Comparison of ENCODE assay signal across 10 cellular contexts in the genomic region with DNA sequence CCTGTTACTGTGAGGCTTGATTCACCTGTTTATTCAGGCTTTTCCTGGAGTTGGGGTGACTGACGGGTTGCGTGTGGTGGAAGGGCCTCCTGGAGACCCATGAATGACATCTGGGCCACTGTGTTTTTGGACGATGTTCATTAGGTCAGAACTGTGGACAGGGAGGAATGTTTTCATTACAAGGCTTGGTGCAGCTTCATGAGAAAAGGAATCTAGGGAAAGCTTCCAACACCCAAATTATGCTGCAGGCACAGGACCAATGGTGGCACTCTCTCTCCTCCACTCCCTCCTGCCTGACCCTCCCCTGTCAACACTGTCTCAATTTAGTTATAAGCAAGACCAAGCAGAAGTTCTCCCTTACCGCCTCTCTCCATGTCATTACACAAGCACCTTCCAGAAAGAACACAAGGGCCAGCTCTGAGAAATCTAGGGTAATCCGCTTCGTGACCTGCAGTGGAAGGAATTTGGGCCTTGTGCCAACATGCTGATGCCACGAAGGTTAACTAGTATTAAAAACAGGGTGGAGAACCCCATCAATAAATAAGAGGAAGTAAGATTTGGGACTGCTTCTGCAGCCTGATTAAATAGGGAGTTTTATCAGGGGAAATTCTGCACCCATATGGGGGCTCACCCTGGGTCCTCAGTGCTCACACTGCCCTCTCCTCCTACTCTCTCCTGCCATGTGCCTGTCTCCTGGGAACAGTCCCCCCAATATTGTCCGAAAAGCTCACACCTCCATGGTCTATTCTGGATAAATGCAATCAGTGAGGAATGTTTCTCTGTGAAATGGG.
DNase-seq lines count a peak whose midpoint lies in the region; TF ChIP-seq lines count a peak whose summit lies in the region.
"Had no signal": no experiment of that assay in that cellular context is flagged by ENCODE, and none has a peak within 500 bp of the region (broad histone marks: within the 10 kb centered on the region; RNA-seq: fewer than 3 reads in every experiment).

No MANE protein-coding gene starts in this region.

- H3K27ac ChIP-seq in HEK293 (ENCODE audit: extremely low read depth, low read depth, low read length) (no peak overlapping the region), left ventricle myocardium inferior (replicated peaks) (peak overlapping the region; percentile 57), stomach (peak overlapping the region in 4 of 5 donors; percentile 19 to 75 (median 48))

- no peak for TF ChIP-seq CTCF in HEK293 (tag by site-specific recombination; IDR thresholded peaks at IDR 0.05)
- TF ChIP-seq CTCF in astrocyte of the spinal cord (IDR thresholded peaks at IDR 0.05; ENCODE audit: low read depth, low read length), result no peak
- TF ChIP-seq CTCF in left ventricle myocardium inferior (IDR thresholded peaks at IDR 0.05; ENCODE audit: borderline replicate concordance), result no peak
- TF ChIP-seq CTCF in stomach (IDR thresholded peaks at IDR 0.05), result no peak

- H3K4me3 ChIP-seq in HEK293 (ENCODE audit: low read depth, low read length), result no peak overlapping the region
- H3K4me3 ChIP-seq in astrocyte of the spinal cord (ENCODE audit: low read depth, low read length), result no peak overlapping the region
- no peak overlapping the region for H3K4me3 ChIP-seq in left ventricle myocardium inferior
- H3K4me3 ChIP-seq in stomach, result no peak overlapping the region
- H3K4me3 ChIP-seq: HAP-1, skin epidermis had no signal

- H3K36me3 ChIP-seq in HEK293 (ENCODE audit: control insufficient read depth in 2 of 2, insufficient read depth in 1 of 2, low read length in 2 of 2) (no peaks in the 10 kb centered on the region), left ventricle myocardium inferior (no peaks in the 10 kb centered on the region), stomach (no peaks in the 10 kb centered on the region)
- H3K36me3 ChIP-seq: HAP-1 had no signal

- POLR2A ChIA-PET in HEK293 (lab: Yijun Ruan, JAX), result no interaction called here

- in situ Hi-C loops in astrocyte of the spinal cord (cut with HindIII; ENCODE audit: low sequenced_read_pairs), result no loop called here

- H3K4me1 ChIP-seq in HEK293 (ENCODE audit: control insufficient read depth, insufficient read depth, low read length) (no peaks in the 10 kb centered on the region), left ventricle myocardium inferior (peaks cover 15% of the 10 kb centered on the region), stomach (peaks cover 12 to 20% (median 13%) of the 10 kb centered on the region in 4 donors)
- H3K4me1 ChIP-seq: HAP-1 had no signal

- H3K9me3 ChIP-seq in HEK293 (ENCODE audit: control insufficient read depth, insufficient read depth, low read depth, low read length) (no peaks in the 10 kb centered on the region), left ventricle myocardium inferior (replicated peaks) (no peaks in the 10 kb centered on the region), stomach (no peaks in the 10 kb centered on the region)
- H3K9me3 ChIP-seq: HAP-1 had no signal

- 20 to 31% (median 24%) methylated on average over 8 of the region's 8 CpGs for WGBS in stomach, 5 donors

- CTCF ChIA-PET in HEK293 (lab: Yijun Ruan, JAX), result interaction anchor here (0.6 kb wide), 1 partner anchor 98 kb away, joined by 3 read pairs; no protein-coding TSS in a partner anchor

- intact Hi-C loops in left ventricle myocardium inferior (cut with micrococcal nuclease), result no loop called here
- intact Hi-C loops in stomach (cut with DNase I; ENCODE audit: low total_unique reads), result no loop called here

- no peak for TF ChIP-seq EP300 in stomach (IDR thresholded peaks at IDR 0.05)

- DNase-seq in astrocyte of the spinal cord (ENCODE audit: low read depth, low spot score), result peak; percentile 58
- DNase-seq in left ventricle myocardium inferior, result peak; percentile 21
- peak; percentile 78 for DNase-seq in stomach
- no peak for DNase-seq in NCI-H774 (lab: John Stamatoyannopoulos, UW)
- no peak for DNase-seq in COLO829 (ENCODE audit: low spot score)
- no peak for DNase-seq in SW 1271 (lab: John Stamatoyannopoulos, UW)
- no peak for DNase-seq in iPS-NIHi7 (ENCODE audit: extremely low spot score)

- no peak for TF ChIP-seq POLR2A in stomach (IDR thresholded peaks at IDR 0.05)

- H3K27me3 ChIP-seq in left ventricle myocardium inferior (ENCODE audit: low read depth) (no peaks in the 10 kb centered on the region), stomach (no peaks in the 10 kb centered on the region)

TF ChIP-seq in HEK293, 187 proteins besides CTCF, POLR2A, EP300 and RAD21:
- no peak for TF ChIP-seq ZNF548 (tag by site-specific recombination; IDR thresholded peaks at IDR 0.05)
- 0 out of 2 replicates have a peak, but pooled peaks have one; percentile 26 for TF ChIP-seq ZNF335 (tag by site-specific recombination; conservative IDR thresholded peaks at IDR 0.05)
- TF ChIP-seq, protein P1, sequence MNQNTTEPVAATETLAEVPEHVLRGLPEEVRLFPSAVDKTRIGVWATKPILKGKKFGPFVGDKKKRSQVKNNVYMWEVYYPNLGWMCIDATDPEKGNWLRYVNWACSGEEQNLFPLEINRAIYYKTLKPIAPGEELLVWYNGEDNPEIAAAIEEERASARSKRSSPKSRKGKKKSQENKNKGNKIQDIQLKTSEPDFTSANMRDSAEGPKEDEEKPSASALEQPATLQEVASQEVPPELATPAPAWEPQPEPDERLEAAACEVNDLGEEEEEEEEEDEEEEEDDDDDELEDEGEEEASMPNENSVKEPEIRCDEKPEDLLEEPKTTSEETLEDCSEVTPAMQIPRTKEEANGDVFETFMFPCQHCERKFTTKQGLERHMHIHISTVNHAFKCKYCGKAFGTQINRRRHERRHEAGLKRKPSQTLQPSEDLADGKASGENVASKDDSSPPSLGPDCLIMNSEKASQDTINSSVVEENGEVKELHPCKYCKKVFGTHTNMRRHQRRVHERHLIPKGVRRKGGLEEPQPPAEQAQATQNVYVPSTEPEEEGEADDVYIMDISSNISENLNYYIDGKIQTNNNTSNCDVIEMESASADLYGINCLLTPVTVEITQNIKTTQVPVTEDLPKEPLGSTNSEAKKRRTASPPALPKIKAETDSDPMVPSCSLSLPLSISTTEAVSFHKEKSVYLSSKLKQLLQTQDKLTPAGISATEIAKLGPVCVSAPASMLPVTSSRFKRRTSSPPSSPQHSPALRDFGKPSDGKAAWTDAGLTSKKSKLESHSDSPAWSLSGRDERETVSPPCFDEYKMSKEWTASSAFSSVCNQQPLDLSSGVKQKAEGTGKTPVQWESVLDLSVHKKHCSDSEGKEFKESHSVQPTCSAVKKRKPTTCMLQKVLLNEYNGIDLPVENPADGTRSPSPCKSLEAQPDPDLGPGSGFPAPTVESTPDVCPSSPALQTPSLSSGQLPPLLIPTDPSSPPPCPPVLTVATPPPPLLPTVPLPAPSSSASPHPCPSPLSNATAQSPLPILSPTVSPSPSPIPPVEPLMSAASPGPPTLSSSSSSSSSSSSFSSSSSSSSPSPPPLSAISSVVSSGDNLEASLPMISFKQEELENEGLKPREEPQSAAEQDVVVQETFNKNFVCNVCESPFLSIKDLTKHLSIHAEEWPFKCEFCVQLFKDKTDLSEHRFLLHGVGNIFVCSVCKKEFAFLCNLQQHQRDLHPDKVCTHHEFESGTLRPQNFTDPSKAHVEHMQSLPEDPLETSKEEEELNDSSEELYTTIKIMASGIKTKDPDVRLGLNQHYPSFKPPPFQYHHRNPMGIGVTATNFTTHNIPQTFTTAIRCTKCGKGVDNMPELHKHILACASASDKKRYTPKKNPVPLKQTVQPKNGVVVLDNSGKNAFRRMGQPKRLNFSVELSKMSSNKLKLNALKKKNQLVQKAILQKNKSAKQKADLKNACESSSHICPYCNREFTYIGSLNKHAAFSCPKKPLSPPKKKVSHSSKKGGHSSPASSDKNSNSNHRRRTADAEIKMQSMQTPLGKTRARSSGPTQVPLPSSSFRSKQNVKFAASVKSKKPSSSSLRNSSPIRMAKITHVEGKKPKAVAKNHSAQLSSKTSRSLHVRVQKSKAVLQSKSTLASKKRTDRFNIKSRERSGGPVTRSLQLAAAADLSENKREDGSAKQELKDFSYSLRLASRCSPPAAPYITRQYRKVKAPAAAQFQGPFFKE (tag by site-specific recombination; IDR thresholded peaks at IDR 0.05; ENCODE audit: borderline replicate concordance), result no peak

Comparison
In these comparisons a context has a peak if more than half of its experiments do, and no peak if none do; other contexts are left out.
1. DNase-seq: peak in astrocyte of the spinal cord (single experiment), left ventricle myocardium inferior (single experiment) and stomach (single experiment); none in NCI-H774 (single experiment), COLO829 (single experiment), SW 1271 (0 of 2) and iPS-NIHi7 (single experiment).